ENCODE assay signal across 1 cellular context in genomic region chr12:7588703-7589329, GRCh38.
TF ChIP-seq lines count a peak whose summit lies in the region.

No MANE protein-coding gene starts in this region.

TF ChIP-seq in GM23338, 12 proteins besides CTCF, POLR2A, EP300 and RAD21 (continued from another document):
- no peak for TF ChIP-seq ZNF462 (CRISPR knock-in tag; IDR thresholded peaks at IDR 0.05)
